Comparison of ENCODE assay signal across 8 cellular contexts in genomic region chr10:119859422-119860258, GRCh38. TPM values are rescaled to one million over a fixed set of nuclear protein-coding genes. Genes with fewer than 3 reads are reported as not detected.
DNase-seq lines count a peak whose midpoint lies in the region; ATAC-seq and TF ChIP-seq lines count a peak whose summit lies in the region.

No MANE protein-coding gene starts in this region.

- peak; percentile 61 to 65 for DNase-seq in cardiac muscle cell (ENCODE audit: low read depth in 1 of 2, low spot score in 1 of 2)
- DNase-seq in Right ventricle myocardium inferior (ENCODE audit: missing footprints): no peak
- peak; percentile 37 for DNase-seq in MV-4-11 (lab: John Stamatoyannopoulos, UW)
- peak; percentile 67 for DNase-seq in astrocyte of the spinal cord (ENCODE audit: low read depth, low spot score)
- DNase-seq in left lobe of liver (ENCODE audit: low spot score): no peak
- no peak for DNase-seq in NCI-H1105 treated with DMSO at 0.1 percent for 48 hours (lab: John Stamatoyannopoulos, UW)

- in situ Hi-C loops in astrocyte of the spinal cord (cut with HindIII; ENCODE audit: low sequenced_read_pairs): no loop called here

- TF ChIP-seq CTCF in cardiac muscle cell (IDR thresholded peaks at IDR 0.05; ENCODE audit: low read depth, low read length): peak; percentile 46
- TF ChIP-seq CTCF in astrocyte of the spinal cord (IDR thresholded peaks at IDR 0.05; ENCODE audit: low read depth, low read length): peak; percentile 47

- H3K9me3 ChIP-seq in cardiac muscle cell (ENCODE audit: low read depth): no peaks in the 10 kb centered on the region

- no peak for ATAC-seq in Right ventricle myocardium inferior
- peak; percentile 64 for ATAC-seq in left lobe of liver
- no peak for ATAC-seq in HG03521 (IDR thresholded peaks at IDR 0.05; ENCODE audit: unreplicated experiment)
- no peak for ATAC-seq in HG02885 (IDR thresholded peaks at IDR 0.05; ENCODE audit: poor library complexity, unreplicated experiment)

- H3K27ac ChIP-seq in cardiac muscle cell: no peak overlapping the region

- H3K4me1 ChIP-seq in cardiac muscle cell (ENCODE audit: low read depth): no peaks in the 10 kb centered on the region

- H3K36me3 ChIP-seq in cardiac muscle cell: peaks cover 22% of the 10 kb centered on the region

- H3K4me3 ChIP-seq in cardiac muscle cell (no peak overlapping the region), astrocyte of the spinal cord (ENCODE audit: low read depth, low read length) (no peak overlapping the region)

- no peaks in the 10 kb centered on the region for H3K27me3 ChIP-seq in cardiac muscle cell

- intact Hi-C loops in Right ventricle myocardium inferior (cut with DNase I): loop anchor here (1.0 to 5.0 kb wide), 3 partner anchors 107 to 251 kb away; no protein-coding TSS in a partner anchor

RNA-seq across cellular contexts. Expression of gene MCMBP, which starts 13.0 kb away (rescaled TPM):
- total RNA-seq in cardiac muscle cell: 29.2 and 41.1 TPM in 2 replicates
- polyA plus RNA-seq in cardiac muscle cell: 39.7 and 46.3 TPM in 2 replicates
- 30.5 TPM for total RNA-seq in Right ventricle myocardium inferior
- total RNA-seq in left lobe of liver: 16.5 TPM

RNA-seq across cellular contexts. Expression of gene SEC23IP, which starts 32.9 kb away (rescaled TPM):
- 22.9 and 42.1 TPM in 2 replicates for total RNA-seq in cardiac muscle cell
- 40.8 and 42.8 TPM in 2 replicates for polyA plus RNA-seq in cardiac muscle cell
- total RNA-seq in Right ventricle myocardium inferior: 23.5 TPM
- 24.0 TPM for total RNA-seq in left lobe of liver

Comparison
In these comparisons a context has a peak if more than half of its experiments do, and no peak if none do; other contexts are left out.
1. DNase-seq: peak in cardiac muscle cell (2 of 2), MV-4-11 (single experiment) and astrocyte of the spinal cord (single experiment); none in Right ventricle myocardium inferior (single experiment), left lobe of liver (single experiment) and NCI-H1105 treated with DMSO at 0.1 percent for 48 hours (single experiment).